In genomic region chr9:130680836-130681768, GRCh38 we compare ENCODE assay signal across 1 cellular context.
TF ChIP-seq lines count a peak whose summit lies in the region.

No MANE protein-coding gene starts in this region.

TF ChIP-seq in A549, 52 proteins besides CTCF, POLR2A, EP300 and RAD21 (continued from another document):
- TF ChIP-seq REST (IDR thresholded peaks at IDR 0.05) (no peak), E2F6 (IDR thresholded peaks at IDR 0.05; ENCODE audit: borderline replicate concordance, low read depth) (peak; percentile 73; the same call in 1 of the 2 replicates), EHF (CRISPR knock-in tag; IDR thresholded peaks at IDR 0.05) (no peak), BCL3 (IDR thresholded peaks at IDR 0.05) (peak; percentile 41; the same call in 1 of the 3 replicates), KDM5A (IDR thresholded peaks at IDR 0.05) (no peak), SMC3 (IDR thresholded peaks at IDR 0.05) (no peak), MAFK (IDR thresholded peaks at IDR 0.05; ENCODE audit: partially characterized antibody) (no peak), NPAS2 (CRISPR knock-in tag; IDR thresholded peaks at IDR 0.05; ENCODE audit: borderline replicate concordance) (peak; percentile 41; the same call in 1 of the 2 replicates), HOXB13 (CRISPR knock-in tag; IDR thresholded peaks at IDR 0.05; ENCODE audit: low read depth) (no peak), FOXS1 (CRISPR knock-in tag; IDR thresholded peaks at IDR 0.05) (no peak), RARB (CRISPR knock-in tag; IDR thresholded peaks at IDR 0.05) (no peak), POLR2AphosphoS2 (conservative IDR thresholded peaks at IDR 0.05; ENCODE audit: low read length) (no peak), SREBF2 (IDR thresholded peaks at IDR 0.05) (no peak), MAX (IDR thresholded peaks at IDR 0.05) (peak; percentile 92), ELK1 (IDR thresholded peaks at IDR 0.05; ENCODE audit: low read depth, low read length) (no peak), ZFP36 (IDR thresholded peaks at IDR 0.05; ENCODE audit: borderline replicate concordance, partially characterized antibody) (no peak), ATOH8 (CRISPR knock-in tag; IDR thresholded peaks at IDR 0.05; ENCODE audit: low read depth) (peak; percentile 17; the same call in 1 of the 2 replicates), CBX8 (IDR thresholded peaks at IDR 0.05) (no peak), GATA3 (IDR thresholded peaks at IDR 0.05; ENCODE audit: borderline replicate concordance) (no peak), CHD2 (IDR thresholded peaks at IDR 0.05; ENCODE audit: low read length, partially characterized antibody) (no peak)
